16 cellular contexts compared by ENCODE assay signal in the genomic region with DNA sequence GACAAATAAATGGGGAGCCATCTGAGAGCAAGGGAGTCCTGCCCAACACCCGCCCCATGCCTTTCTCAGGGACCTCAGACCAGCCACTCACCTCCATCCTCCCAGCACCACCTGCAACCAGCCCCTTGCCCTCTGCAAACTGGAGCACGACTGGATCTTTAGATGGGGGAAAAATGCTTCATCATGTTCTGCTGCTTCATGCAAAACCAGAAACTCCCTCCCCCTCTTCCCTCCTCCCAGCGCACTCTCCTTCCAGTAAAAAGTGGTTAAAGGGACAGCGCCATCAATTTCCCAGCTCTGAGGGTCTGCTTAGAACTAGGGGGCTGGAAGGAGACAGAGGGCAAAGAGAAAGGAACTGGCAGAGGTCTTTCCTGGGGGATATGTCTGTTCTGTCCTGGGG. TPM values are rescaled to one million over a fixed set of nuclear protein-coding genes. Genes with fewer than 3 reads are reported as not detected.
DNase-seq lines count a peak whose midpoint lies in the region; TF ChIP-seq lines count a peak whose summit lies in the region.
"Had no signal": no experiment of that assay in that cellular context is flagged by ENCODE, and none has a peak within 500 bp of the region (broad histone marks: within the 10 kb centered on the region; RNA-seq: fewer than 3 reads in every experiment).

No MANE protein-coding gene starts in this region.

- no TSS peak for BruUV-seq in mammary epithelial cell (replicated peaks; lab: Mats Ljungman, UMichigan)

- H3K4me2 ChIP-seq in mammary epithelial cell (ENCODE audit: insufficient read depth, low read depth, low read length): no peak overlapping the region

- DNase-seq in T47D (ENCODE audit: low read depth in 1 of 2, low spot score in 1 of 2) (peak; percentile 31 to 43), mammary epithelial cell (no peak), NCI-H2196 (lab: John Stamatoyannopoulos, UW; ENCODE audit: unreplicated experiment) (peak; percentile 33), cerebellum (ENCODE audit: low spot score) (peak; percentile 33), coronary artery (ENCODE audit: low spot score) (no peak), left ventricle myocardium inferior (no peak), foreskin melanocyte (no peak)
- DNase-seq: esophagus squamous epithelium, GF-D8, KG1, NCI-H2081 treated with DMSO at 0.1 percent for 48 hours had no signal

- TF ChIP-seq CTCF in mammary epithelial cell (conservative IDR thresholded peaks at IDR 0.05 in 1 of 2, IDR thresholded peaks at IDR 0.05 in 1 of 2; ENCODE audit: extremely low read depth in 1 of 2, insufficient read depth in 1 of 2, low read depth in 1 of 2, low read length in 2 of 2): no peak
- no peak for TF ChIP-seq CTCF in coronary artery (IDR thresholded peaks at IDR 0.05)
- no peak for TF ChIP-seq CTCF in left ventricle myocardium inferior (IDR thresholded peaks at IDR 0.05; ENCODE audit: borderline replicate concordance)

- in situ Hi-C loops in T47D (cut with HindIII; ENCODE audit: low pct_unique_long_range_greater_than_20kb, low sequenced_read_pairs) (no loop called here), mammary epithelial cell (cut with MboI; ENCODE audit: low sequenced_read_pairs in 2 of 2) (no loop called here)

- H3K9me3 ChIP-seq in mammary epithelial cell (replicated peaks; ENCODE audit: insufficient read depth, low read length): no peaks in the 10 kb centered on the region
- H3K9me3 ChIP-seq in left ventricle myocardium inferior (replicated peaks): no peaks in the 10 kb centered on the region
- H3K9me3 ChIP-seq: esophagus squamous epithelium had no signal

- CTCF ChIA-PET in mammary epithelial cell (lab: Charles Lee; ENCODE audit: low non-redundant PET): no interaction called here

- H3K4me3 ChIP-seq in mammary epithelial cell (replicated peaks in 1 of 3; ENCODE audit: insufficient read depth in 1 of 3, low read depth in 2 of 3, low read length in 3 of 3) (no peak overlapping the region), coronary artery (no peak overlapping the region), left ventricle myocardium inferior (no peak overlapping the region)
- H3K4me3 ChIP-seq: esophagus squamous epithelium, lung had no signal

- H3K36me3 ChIP-seq in mammary epithelial cell (ENCODE audit: insufficient read depth, low read length) (no peaks in the 10 kb centered on the region), left ventricle myocardium inferior (no peaks in the 10 kb centered on the region)
- H3K36me3 ChIP-seq: esophagus squamous epithelium had no signal

- H2AFZ ChIP-seq in mammary epithelial cell (ENCODE audit: low read depth, low read length): no peak overlapping the region

- no peaks in the 10 kb centered on the region for H4K20me1 ChIP-seq in mammary epithelial cell (ENCODE audit: insufficient read depth, low read length)

- 43% methylated on average over 4 of the region's 4 CpGs for WGBS in mammary epithelial cell (ENCODE audit: low coverage, missing lambda C conversion rate)

- no peak overlapping the region for H3K9ac ChIP-seq in mammary epithelial cell (ENCODE audit: insufficient read depth, low read length)

- dilution Hi-C loops in mammary epithelial cell (cut with HindIII; ENCODE audit: low sequenced_read_pairs): no loop called here

- H3K4me1 ChIP-seq in mammary epithelial cell (ENCODE audit: insufficient read depth, low read length) (peaks cover 15% of the 10 kb centered on the region), left ventricle myocardium inferior (peaks cover 19% of the 10 kb centered on the region)

- H3K27me3 ChIP-seq in mammary epithelial cell (ENCODE audit: insufficient read depth, low read length): peaks cover 17% of the 10 kb centered on the region
- H3K27me3 ChIP-seq in left ventricle myocardium inferior (ENCODE audit: low read depth): peaks cover 100% of the 10 kb centered on the region

- no peaks in the 10 kb centered on the region for H3K79me2 ChIP-seq in mammary epithelial cell (ENCODE audit: insufficient read depth, low read length)

- H3K27ac ChIP-seq in mammary epithelial cell (ENCODE audit: insufficient read depth, low read depth, low read length) (no peak overlapping the region), temporal lobe (ENCODE audit: low read depth, low read length) (peak overlapping the region; percentile 34), coronary artery (no peak overlapping the region), left ventricle myocardium inferior (replicated peaks) (no peak overlapping the region)
- H3K27ac ChIP-seq: C4-2B, esophagus squamous epithelium had no signal

- intact Hi-C loops in mammary epithelial cell (cut with micrococcal nuclease) (no loop called here), left ventricle myocardium inferior (cut with micrococcal nuclease) (no loop called here)

RNA-seq across cellular contexts. Expression of gene NEFH, which starts 2.1 kb away (rescaled TPM):
- total RNA-seq in mammary epithelial cell (under 1 TPM; 0.07 to 0.17 TPM), cerebellum (0.73 TPM), temporal lobe (0.49 TPM), left ventricle myocardium inferior (0.16 TPM)
- polyA plus RNA-seq in mammary epithelial cell: 4.7 TPM
- 3.5 TPM for polyA minus RNA-seq in mammary epithelial cell

RNA-seq across cellular contexts. Expression of gene RFPL1, which starts 39.5 kb away (rescaled TPM):
- not detected for total RNA-seq in mammary epithelial cell
- not detected for polyA plus RNA-seq in mammary epithelial cell
- not detected for polyA minus RNA-seq in mammary epithelial cell
- not detected for total RNA-seq in cerebellum
- not detected for total RNA-seq in temporal lobe
- not detected for total RNA-seq in left ventricle myocardium inferior
- total RNA-seq: esophagus squamous epithelium, lung, neural crest cell, ureter had no signal
- polyA plus RNA-seq: lung had no signal

Comparison
In these comparisons a context has a peak if more than half of its experiments do, and no peak if none do; other contexts are left out.
1. DNase-seq: peak in T47D (2 of 2), NCI-H2196 (single experiment) and cerebellum (single experiment); none in mammary epithelial cell (single experiment), coronary artery (single experiment), left ventricle myocardium inferior (single experiment) and foreskin melanocyte (single experiment).